ENCODE assay signal across 10 cellular contexts in the genomic region with DNA sequence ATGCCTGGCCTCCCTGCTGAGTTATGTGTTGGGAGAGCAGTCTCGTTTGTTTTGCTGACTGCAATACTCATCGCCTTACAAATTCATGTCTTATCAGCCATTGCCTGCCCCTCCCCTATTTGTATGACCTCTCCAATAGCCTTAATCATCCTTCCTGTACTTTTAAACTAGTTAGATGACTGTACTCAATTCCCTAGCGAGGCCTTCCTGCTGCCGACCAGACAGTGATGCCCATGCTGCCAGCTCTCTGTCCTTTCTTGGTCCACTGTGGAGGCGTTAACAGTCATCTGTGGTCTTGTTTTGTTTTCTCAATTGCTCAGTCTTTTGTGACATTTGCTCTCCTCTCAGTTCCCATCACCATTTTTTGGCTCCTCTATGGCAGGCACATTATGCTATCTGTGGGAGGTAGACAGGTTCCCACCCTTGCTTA. TPM values are rescaled to one million over a fixed set of nuclear protein-coding genes. Genes with fewer than 3 reads are reported as not detected.
DNase-seq lines count a peak whose midpoint lies in the region; ATAC-seq, FAIRE-seq and TF ChIP-seq lines count a peak whose summit lies in the region.
"Had no signal": no experiment of that assay in that cellular context is flagged by ENCODE, and none has a peak within 500 bp of the region (broad histone marks: within the 10 kb centered on the region; RNA-seq: fewer than 3 reads in every experiment).

No MANE protein-coding gene starts in this region.

- FAIRE-seq in GM18507 (lab: Jason Lieb, UNC), result peak; percentile 46

- H3K27me3 ChIP-seq in RWPE2 (ENCODE audit: insufficient read depth, poor library complexity, severe bottlenecking) (no peaks in the 10 kb centered on the region), dorsolateral prefrontal cortex (no peaks in the 10 kb centered on the region), suprapubic skin (no peaks in the 10 kb centered on the region)
- H3K27me3 ChIP-seq: heart left ventricle had no signal

- TF ChIP-seq EP300 in suprapubic skin (IDR thresholded peaks at IDR 0.05), result no peak

- intact Hi-C loops in dorsolateral prefrontal cortex (cut with DNase I) (no loop called here), posterior vena cava (cut with DNase I) (loop anchor here in 1 of 2 donors (10.0 kb wide), 1 partner anchor 1181 kb away; no protein-coding TSS in a partner anchor)

- TF ChIP-seq POLR2A in suprapubic skin (IDR thresholded peaks at IDR 0.05), result no peak

- TF ChIP-seq CTCF in RWPE2 (IDR thresholded peaks at IDR 0.05; ENCODE audit: poor library complexity, severe bottlenecking) (no peak), dorsolateral prefrontal cortex (IDR thresholded peaks at IDR 0.05 in 54 of 56, conservative IDR thresholded peaks at IDR 0.05 in 2 of 56; ENCODE audit: low read depth in 1 of 56, partially characterized antibody in 56 of 56) (no peak), suprapubic skin (IDR thresholded peaks at IDR 0.05) (no peak)

- H3K36me3 ChIP-seq in RWPE2 (ENCODE audit: low read depth), result no peaks in the 10 kb centered on the region
- peaks cover 21% of the 10 kb centered on the region for H3K36me3 ChIP-seq in suprapubic skin

- H3K4me1 ChIP-seq in RWPE2 (ENCODE audit: insufficient read depth, poor library complexity, severe bottlenecking), result peaks cover 3% of the 10 kb centered on the region
- peaks cover 14% of the 10 kb centered on the region for H3K4me1 ChIP-seq in suprapubic skin

- ATAC-seq in RWPE2 (ENCODE audit: low read depth) (peak; percentile 76), GM21367 (IDR thresholded peaks at IDR 0.05; ENCODE audit: unreplicated experiment) (no peak)
- ATAC-seq: Panc1 had no signal

- 40% methylated on average over 5 of the region's 5 CpGs for whole genome bisulfite sequencing in suprapubic skin

- H3K27ac ChIP-seq in RWPE2 (ENCODE audit: poor library complexity, severe bottlenecking) (no peak overlapping the region), dorsolateral prefrontal cortex (peak overlapping the region in 40 of 59 donors; percentile 2 to 85 (median 68)), suprapubic skin (no peak overlapping the region)

- peaks cover 23% of the 10 kb centered on the region for H3K9me3 ChIP-seq in RWPE2 (ENCODE audit: severe bottlenecking)
- no peaks in the 10 kb centered on the region for H3K9me3 ChIP-seq in suprapubic skin
- H3K9me3 ChIP-seq: heart left ventricle had no signal

- DNase-seq in GM18507 (ENCODE audit: extremely low spot score, insufficient read length, low read depth) (no peak), RWPE2 (ENCODE audit: low spot score) (no peak), dorsolateral prefrontal cortex (no peak), posterior vena cava (ENCODE audit: low spot score) (peak; percentile 78), suprapubic skin (ENCODE audit: low spot score in 2 of 2) (no peak), NCI-H1417 treated with DMSO at 0.1 percent for 48 hours (lab: John Stamatoyannopoulos, UW) (no peak)
- DNase-seq: heart left ventricle, Karpas-422 had no signal

- H3K4me3 ChIP-seq in RWPE2 (ENCODE audit: severe bottlenecking), result no peak overlapping the region
- peak overlapping the region in 2 of 59 donors; percentile 33 to 41 for H3K4me3 ChIP-seq in dorsolateral prefrontal cortex
- no peak overlapping the region for H3K4me3 ChIP-seq in suprapubic skin
- H3K4me3 ChIP-seq: heart left ventricle had no signal

RNA-seq across cellular contexts. Expression of a gene that starts 20.3 kb away (rescaled TPM):
- 10 to 100 TPM; 16.4 to 47.2 (median 29.4) TPM for total RNA-seq in dorsolateral prefrontal cortex
- total RNA-seq in posterior vena cava, result 1 to 10 TPM; 1.2 to 1.8 TPM
- total RNA-seq in suprapubic skin, result 1 to 10 TPM; 1.5 to 5.1 (median 2.4) TPM

Comparison
In these comparisons a context has a peak if more than half of its experiments do, and no peak if none do; other contexts are left out.
1. H3K27ac ChIP-seq: peak in dorsolateral prefrontal cortex (40 of 59); none in RWPE2 (single experiment) and suprapubic skin (single experiment).